12 cellular contexts compared by ENCODE assay signal in genomic region chr10:452512-453504, GRCh38.
A peak's percentile ranks its signal among the peaks of the same experiment; 100 is the strongest.
DNase-seq lines count a peak whose midpoint lies in the region; ATAC-seq and TF ChIP-seq lines count a peak whose summit lies in the region.
"Had no signal": no experiment of that assay in that cellular context is flagged by ENCODE, and none has a peak within 500 bp of the region (broad histone marks: within the 10 kb centered on the region; RNA-seq: fewer than 3 reads in every experiment).

No MANE protein-coding gene starts in this region.

- no peaks in the 10 kb centered on the region for H3K27me3 Mint-ChIP-seq in activated naive CD4-positive, alpha-beta T cell treated with anti-CD3 and anti-CD28 coated beads, Interleukin-2, amount 50 U/mL, for 24 hours
- H3K27me3 Mint-ChIP-seq in endodermal cell (ENCODE audit: insufficient read depth) (no peaks in the 10 kb centered on the region), nephron progenitor cell (ENCODE audit: low read depth, poor library complexity) (peaks cover 3% of the 10 kb centered on the region)
- H3K27me3 Mint-ChIP-seq: activated naive CD8-positive, alpha-beta T cell treated with anti-CD3 and anti-CD28 coated beads for 36 hours had no signal

- no peaks in the 10 kb centered on the region for H3K9me3 Mint-ChIP-seq in activated naive CD4-positive, alpha-beta T cell treated with anti-CD3 and anti-CD28 coated beads, Interleukin-2, amount 50 U/mL, for 24 hours
- H3K9me3 Mint-ChIP-seq in endodermal cell: no peaks in the 10 kb centered on the region
- H3K9me3 Mint-ChIP-seq in nephron progenitor cell: peaks cover 4% of the 10 kb centered on the region
- H3K9me3 Mint-ChIP-seq: activated naive CD8-positive, alpha-beta T cell treated with anti-CD3 and anti-CD28 coated beads for 36 hours had no signal

- H3K9me3 ChIP-seq in endodermal cell (ENCODE audit: control insufficient read depth, low read length) (no peaks in the 10 kb centered on the region), upper lobe of right lung (no peaks in the 10 kb centered on the region)
- H3K9me3 ChIP-seq in effector memory CD4-positive, alpha-beta T cell (ENCODE audit: control insufficient read depth, low read length): no peaks in the 10 kb centered on the region
- H3K9me3 ChIP-seq: SJCRH30 had no signal

- H3K27ac Mint-ChIP-seq in activated naive CD4-positive, alpha-beta T cell treated with anti-CD3 and anti-CD28 coated beads, Interleukin-2, amount 50 U/mL, for 24 hours: peak overlapping the region; percentile 25
- H3K27ac Mint-ChIP-seq in endodermal cell (peak overlapping the region; percentile 49), nephron progenitor cell (peak overlapping the region; percentile 50)
- H3K27ac Mint-ChIP-seq: activated naive CD8-positive, alpha-beta T cell treated with anti-CD3 and anti-CD28 coated beads for 36 hours had no signal

- H3K4me3 Mint-ChIP-seq in activated naive CD4-positive, alpha-beta T cell treated with anti-CD3 and anti-CD28 coated beads, Interleukin-2, amount 50 U/mL, for 24 hours: no peak overlapping the region
- no peak overlapping the region for H3K4me3 Mint-ChIP-seq in endodermal cell
- H3K4me3 Mint-ChIP-seq in nephron progenitor cell: no peak overlapping the region
- H3K4me3 Mint-ChIP-seq: activated naive CD8-positive, alpha-beta T cell treated with anti-CD3 and anti-CD28 coated beads for 36 hours had no signal

- H3K4me3 ChIP-seq in endodermal cell (ENCODE audit: low read length): no peak overlapping the region
- H3K4me3 ChIP-seq in upper lobe of right lung: no peak overlapping the region
- H3K4me3 ChIP-seq in effector memory CD4-positive, alpha-beta T cell (ENCODE audit: insufficient read depth, low read depth, low read length, poor library complexity, severe bottlenecking): no peak overlapping the region
- H3K4me3 ChIP-seq: SJCRH30 had no signal

- intact Hi-C loops in upper lobe of right lung (cut with DNase I): no loop called here

- no peak for DNase-seq in activated naive CD4-positive, alpha-beta T cell treated with Interleukin-2 at 50 U/mL for 16 hours
- no peak for DNase-seq in endodermal cell
- no peak for DNase-seq in nephron progenitor cell
- DNase-seq in upper lobe of right lung: no peak
- DNase-seq in NCI-H748 (lab: John Stamatoyannopoulos, UW; ENCODE audit: unreplicated experiment): no peak
- DNase-seq in effector memory CD4-positive, alpha-beta T cell: no peak
- DNase-seq in OCI-M1 (lab: John Stamatoyannopoulos, UW): no peak
- DNase-seq: activated naive CD8-positive, alpha-beta T cell treated with anti-CD3 and anti-CD28 coated beads for 36 hours; cortex of kidney; kidney glomerular epithelial cell had no signal

- TF ChIP-seq CTCF in endodermal cell (conservative IDR thresholded peaks at IDR 0.05) (peak; percentile 30), nephron progenitor cell (IDR thresholded peaks at IDR 0.05) (no peak), upper lobe of right lung (IDR thresholded peaks at IDR 0.05) (no peak)

- no peaks in the 10 kb centered on the region for H3K36me3 Mint-ChIP-seq in activated naive CD4-positive, alpha-beta T cell treated with anti-CD3 and anti-CD28 coated beads, Interleukin-2, amount 50 U/mL, for 24 hours
- no peaks in the 10 kb centered on the region for H3K36me3 Mint-ChIP-seq in endodermal cell (ENCODE audit: low read depth)
- H3K36me3 Mint-ChIP-seq in nephron progenitor cell (ENCODE audit: low read depth): peaks cover 14% of the 10 kb centered on the region
- H3K36me3 Mint-ChIP-seq: activated naive CD8-positive, alpha-beta T cell treated with anti-CD3 and anti-CD28 coated beads for 36 hours had no signal

- H3K27ac ChIP-seq in endodermal cell (ENCODE audit: low read depth, low read length) (no peak overlapping the region), upper lobe of right lung (no peak overlapping the region)
- H3K27ac ChIP-seq in effector memory CD4-positive, alpha-beta T cell (ENCODE audit: insufficient read depth, low read length, poor library complexity, severe bottlenecking): no peak overlapping the region
- H3K27ac ChIP-seq: SJCRH30 had no signal

- 91 to 93% methylated on average over 25 of the region's 25 CpGs for WGBS in endodermal cell (ENCODE audit: insufficient coverage in 1 of 2, insufficient read length in 1 of 2), 2 experiments

- H3K9ac ChIP-seq in endodermal cell (ENCODE audit: extremely low read depth, low read length, poor library complexity, severe bottlenecking): no peak overlapping the region

- H3K36me3 ChIP-seq in endodermal cell (ENCODE audit: control insufficient read depth, insufficient read depth, low read length): peaks cover 4% of the 10 kb centered on the region
- H3K36me3 ChIP-seq in upper lobe of right lung: no peaks in the 10 kb centered on the region
- H3K36me3 ChIP-seq in effector memory CD4-positive, alpha-beta T cell (ENCODE audit: control insufficient read depth, insufficient read depth, low read length): no peaks in the 10 kb centered on the region
- H3K36me3 ChIP-seq: SJCRH30 had no signal

- H3K27me3 ChIP-seq in endodermal cell (ENCODE audit: control insufficient read depth, insufficient read depth, low read length, poor library complexity, severe bottlenecking) (no peaks in the 10 kb centered on the region), upper lobe of right lung (no peaks in the 10 kb centered on the region)
- no peaks in the 10 kb centered on the region for H3K27me3 ChIP-seq in effector memory CD4-positive, alpha-beta T cell (replicated peaks; ENCODE audit: control insufficient read depth, insufficient read depth, low read length, poor library complexity, severe bottlenecking)
- H3K27me3 ChIP-seq: SJCRH30 had no signal

- peak; percentile 27 for ATAC-seq in upper lobe of right lung

- H3K4me1 Mint-ChIP-seq in activated naive CD4-positive, alpha-beta T cell treated with anti-CD3 and anti-CD28 coated beads, Interleukin-2, amount 50 U/mL, for 24 hours: peaks cover 73% of the 10 kb centered on the region
- peaks cover 28% of the 10 kb centered on the region for H3K4me1 Mint-ChIP-seq in endodermal cell
- H3K4me1 Mint-ChIP-seq in nephron progenitor cell: peaks cover 69% of the 10 kb centered on the region

- H3K4me1 ChIP-seq in endodermal cell (ENCODE audit: control insufficient read depth, insufficient read depth, low read length) (peaks cover 8% of the 10 kb centered on the region), upper lobe of right lung (no peaks in the 10 kb centered on the region)
- H3K4me1 ChIP-seq in effector memory CD4-positive, alpha-beta T cell (ENCODE audit: control insufficient read depth, insufficient read depth, low read length, poor library complexity, severe bottlenecking): peaks cover 26% of the 10 kb centered on the region
- H3K4me1 ChIP-seq: SJCRH30 had no signal
